Comparison of ENCODE assay signal across 28 cellular contexts in genomic region chrX:42459735-42460134, GRCh38.
"Had no signal": no experiment of that assay in that cellular context is flagged by ENCODE, and none has a peak within 500 bp of the region (broad histone marks: within the 10 kb centered on the region; RNA-seq: fewer than 3 reads in every experiment).

No MANE protein-coding gene starts in this region.

- H3K27ac ChIP-seq: adrenal gland, breast epithelium, coronary artery, Peyer's patch, RWPE1, SJCRH30, VCaP had no signal

- H3K27ac Mint-ChIP-seq: activated CD4-positive, alpha-beta memory T cell treated with anti-CD3 and anti-CD28 coated beads for 36 hours; activated CD4-positive, alpha-beta T cell treated with anti-CD3 and anti-CD28 coated beads, Interleukin-2, amount 10 ng/mL, durations not matched to agents 7 days and 5 days; activated naive CD8-positive, alpha-beta T cell treated with anti-CD3 and anti-CD28 coated beads, Interleukin-2, amount 10 ng/mL, durations not matched to agents 7 days and 5 days; activated T-helper 17 cell treated with anti-CD3 and anti-CD28 coated beads, Interleukin-2, amount 50 U/mL, for 72 hours had no signal

- H3K27me3 Mint-ChIP-seq: activated CD4-positive, alpha-beta memory T cell treated with anti-CD3 and anti-CD28 coated beads for 36 hours; activated CD4-positive, alpha-beta T cell treated with anti-CD3 and anti-CD28 coated beads, Interleukin-2, amount 10 ng/mL, durations not matched to agents 7 days and 5 days; activated naive CD8-positive, alpha-beta T cell treated with anti-CD3 and anti-CD28 coated beads, Interleukin-2, amount 10 ng/mL, durations not matched to agents 7 days and 5 days; activated T-helper 17 cell treated with anti-CD3 and anti-CD28 coated beads, Interleukin-2, amount 50 U/mL, for 72 hours had no signal

- H3K4me1 Mint-ChIP-seq: activated CD4-positive, alpha-beta T cell treated with anti-CD3 and anti-CD28 coated beads, Interleukin-2, amount 10 ng/mL, durations not matched to agents 7 days and 5 days; activated naive CD8-positive, alpha-beta T cell treated with anti-CD3 and anti-CD28 coated beads, Interleukin-2, amount 10 ng/mL, durations not matched to agents 7 days and 5 days; activated T-helper 17 cell treated with anti-CD3 and anti-CD28 coated beads, Interleukin-2, amount 50 U/mL, for 72 hours had no signal

- H3K4me1 ChIP-seq: adrenal gland, breast epithelium, Peyer's patch, SJCRH30 had no signal

- H3K36me3 ChIP-seq: adrenal gland, breast epithelium, Peyer's patch, SJCRH30 had no signal

- H3K9me3 ChIP-seq: adrenal gland, breast epithelium, Peyer's patch, SJCRH30 had no signal

- H3K9ac ChIP-seq: SK-N-SH had no signal

- H3K9me3 Mint-ChIP-seq: activated CD4-positive, alpha-beta memory T cell treated with anti-CD3 and anti-CD28 coated beads for 36 hours; activated CD4-positive, alpha-beta T cell treated with anti-CD3 and anti-CD28 coated beads, Interleukin-2, amount 10 ng/mL, durations not matched to agents 7 days and 5 days; activated naive CD8-positive, alpha-beta T cell treated with anti-CD3 and anti-CD28 coated beads, Interleukin-2, amount 10 ng/mL, durations not matched to agents 7 days and 5 days; activated T-helper 17 cell treated with anti-CD3 and anti-CD28 coated beads, Interleukin-2, amount 50 U/mL, for 72 hours had no signal

- H3K4me3 ChIP-seq: adrenal gland, breast epithelium, coronary artery, K562, Peyer's patch, SJCRH30 had no signal

- FAIRE-seq: K562 had no signal

- H3K4me2 ChIP-seq: SK-N-SH had no signal

- H3K27me3 ChIP-seq: adrenal gland, Peyer's patch, SJCRH30 had no signal

- H3K4me3 Mint-ChIP-seq: activated CD4-positive, alpha-beta memory T cell treated with anti-CD3 and anti-CD28 coated beads for 36 hours; activated CD4-positive, alpha-beta T cell treated with anti-CD3 and anti-CD28 coated beads, Interleukin-2, amount 10 ng/mL, durations not matched to agents 7 days and 5 days; activated naive CD8-positive, alpha-beta T cell treated with anti-CD3 and anti-CD28 coated beads, Interleukin-2, amount 10 ng/mL, durations not matched to agents 7 days and 5 days; activated T-helper 17 cell treated with anti-CD3 and anti-CD28 coated beads, Interleukin-2, amount 50 U/mL, for 72 hours had no signal

- H3K36me3 Mint-ChIP-seq: activated CD4-positive, alpha-beta memory T cell treated with anti-CD3 and anti-CD28 coated beads for 36 hours had no signal

- DNase-seq: activated CD4-positive, alpha-beta memory T cell treated with anti-CD3 and anti-CD28 coated beads for 36 hours; activated CD4-positive, alpha-beta T cell treated with anti-CD3 and anti-CD28 coated beads, Interleukin-2, amount 10 ng/mL, durations not matched to agents 7 days and 5 days; activated CD4-positive, CD25-positive, alpha-beta regulatory T cell; activated gamma-delta T cell treated with Interleukin-2 at 50 U/mL for 16 hours; activated naive CD4-positive, alpha-beta T cell treated with anti-CD3 and anti-CD28 coated beads, Interleukin-2, amount 50 U/mL, for 16 hours; activated naive CD8-positive, alpha-beta T cell treated with anti-CD3 and anti-CD28 coated beads, Interleukin-2, amount 10 ng/mL, durations not matched to agents 7 days and 5 days; activated T-cell treated with anti-CD3 and anti-CD28 coated beads for 4 hours; activated T-cell treated with anti-CD3 and anti-CD28 coated beads, Interleukin-2, amount 50 U/mL, for 48 hours; adrenal gland; anterior cingulate cortex; caudate nucleus; Karpas-422; NCI-H1694; NCI-H2029; NCI-H446; NCI-H526; NK-92 treated with Interleukin-12 subunit alpha and Interleukin-12 subunit beta, amount 100 ng/mL, for 24 hours; Peyer's patch; Right ventricle myocardium superior; SJCRH30; SK-N-SH; T-helper 1 cell had no signal

- ATAC-seq: activated T-helper 17 cell treated with anti-CD3 and anti-CD28 coated beads, Interleukin-2, amount 50 U/mL, for 72 hours; K562 had no signal
